In genomic region chr16:56518435-56518834, GRCh38 we compare ENCODE assay signal across 1 cellular context.
TF ChIP-seq lines count a peak whose summit lies in the region.

No MANE protein-coding gene starts in this region.

TF ChIP-seq in neural cell, 6 proteins besides CTCF, POLR2A, EP300 and RAD21 (continued from another document):
- no peak for TF ChIP-seq REST (IDR thresholded peaks at IDR 0.05; ENCODE audit: borderline replicate concordance)
- no peak for TF ChIP-seq EZH2 (IDR thresholded peaks at IDR 0.05; ENCODE audit: borderline replicate concordance, insufficient read depth, low read length, poor library complexity, severe bottlenecking)
- no peak for TF ChIP-seq MXI1 (conservative IDR thresholded peaks at IDR 0.05; ENCODE audit: poor library complexity, severe bottlenecking)
